Comparison of ENCODE assay signal across 18 cellular contexts in the genomic region with DNA sequence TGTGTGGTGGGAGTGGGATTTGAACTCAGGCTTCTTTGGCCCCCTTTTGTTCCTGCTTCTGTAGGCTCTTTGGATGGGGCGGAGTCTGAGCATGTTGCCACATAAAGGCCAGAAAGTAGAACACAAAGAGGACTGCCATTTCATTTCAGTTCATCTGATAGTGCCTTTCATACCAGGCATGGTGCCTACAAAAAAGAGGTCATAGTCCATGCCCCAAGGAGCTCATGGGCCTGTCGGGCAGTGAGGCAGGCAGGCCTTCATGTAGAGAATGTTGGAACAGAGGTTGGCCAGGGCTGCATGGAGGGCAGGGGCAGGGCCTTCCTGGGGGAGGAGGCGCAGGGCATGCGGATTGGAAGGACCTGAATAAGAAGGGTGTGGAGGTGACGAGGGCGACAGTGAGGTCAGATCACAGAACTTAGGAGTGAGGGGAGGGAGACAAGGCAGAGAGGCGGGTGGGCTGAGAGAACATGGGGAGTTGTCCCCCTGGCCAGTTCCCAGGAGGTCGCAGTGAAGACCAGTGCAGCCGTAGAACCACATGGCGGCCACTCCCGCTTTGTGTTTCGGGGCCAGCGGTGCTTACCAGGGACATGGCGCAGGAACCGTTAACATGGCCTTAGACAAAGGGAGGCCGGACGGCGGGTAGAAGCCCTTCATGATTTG.
"Had no signal": no experiment of that assay in that cellular context is flagged by ENCODE, and none has a peak within 500 bp of the region (broad histone marks: within the 10 kb centered on the region; RNA-seq: fewer than 3 reads in every experiment).

No MANE protein-coding gene starts in this region.

- DNase-seq: activated CD4-positive, alpha-beta T cell treated with anti-CD3 and anti-CD28 coated beads, Interleukin-2, amount 50 U/mL, for 1 hour; activated CD8-positive, alpha-beta memory T cell treated with anti-CD3 and anti-CD28 coated beads for 24 hours; activated naive CD4-positive, alpha-beta T cell; activated naive CD8-positive, alpha-beta T cell treated with anti-CD3 and anti-CD28 coated beads, Interleukin-2, amount 50 U/mL, for 24 hours; aorta; dermis blood vessel endothelial cell; heart right ventricle; left cardiac atrium; occipital lobe; psoas muscle; spleen; stimulated activated CD4-positive, alpha-beta T cell treated with anti-CD3 and anti-CD28 coated beads, Interleukin-1b, Interleukin-23, amount 100 ng/mL, for 48 hours had no signal

- H3K36me3 Mint-ChIP-seq: stimulated activated effector memory CD8-positive, alpha-beta T cell treated with anti-CD3 and anti-CD28 coated beads, Interleukin-12 subunit alpha, Interleukin-12 subunit beta, amount 100 ng/mL, for 72 hours had no signal

- H3K27ac ChIP-seq: gastroesophageal sphincter, heart right ventricle, psoas muscle, spleen, tibial artery, vagina had no signal

- H3K9me3 ChIP-seq: gastroesophageal sphincter, heart right ventricle, psoas muscle, spleen, tibial artery, vagina had no signal

- H3K4me3 ChIP-seq: gastroesophageal sphincter, heart right ventricle, psoas muscle, spleen, tibial artery, vagina had no signal

- H3K27me3 ChIP-seq: gastroesophageal sphincter, heart right ventricle, tibial artery, vagina had no signal

- H3K27ac Mint-ChIP-seq: activated naive CD8-positive, alpha-beta T cell treated with anti-CD3 and anti-CD28 coated beads, Interleukin-2, amount 50 U/mL, for 24 hours; activated T-helper 1 cell treated with anti-CD3 and anti-CD28 coated beads, Interleukin-12 subunit alpha, Interleukin-12 subunit beta, Interleukin-2, Interleukin-4 antibody, amounts not matched to agents 30 ng/mL and 10 ng/mL and 1 ng/mL, durations not matched to agents 14 hours and 24 hours and 36 hours; stimulated activated effector memory CD8-positive, alpha-beta T cell treated with anti-CD3 and anti-CD28 coated beads, Interleukin-12 subunit alpha, Interleukin-12 subunit beta, amount 100 ng/mL, for 72 hours had no signal

- H3K4me3 Mint-ChIP-seq: activated naive CD8-positive, alpha-beta T cell treated with anti-CD3 and anti-CD28 coated beads, Interleukin-2, amount 50 U/mL, for 24 hours; activated T-helper 1 cell treated with anti-CD3 and anti-CD28 coated beads, Interleukin-12 subunit alpha, Interleukin-12 subunit beta, Interleukin-2, Interleukin-4 antibody, amounts not matched to agents 30 ng/mL and 10 ng/mL and 1 ng/mL, durations not matched to agents 14 hours and 24 hours and 36 hours; stimulated activated effector memory CD8-positive, alpha-beta T cell treated with anti-CD3 and anti-CD28 coated beads, Interleukin-12 subunit alpha, Interleukin-12 subunit beta, amount 100 ng/mL, for 72 hours had no signal

- H3K36me3 ChIP-seq: spleen had no signal

- H3K9me3 Mint-ChIP-seq: activated naive CD8-positive, alpha-beta T cell treated with anti-CD3 and anti-CD28 coated beads, Interleukin-2, amount 50 U/mL, for 24 hours; activated T-helper 1 cell treated with anti-CD3 and anti-CD28 coated beads, Interleukin-12 subunit alpha, Interleukin-12 subunit beta, Interleukin-2, Interleukin-4 antibody, amounts not matched to agents 30 ng/mL and 10 ng/mL and 1 ng/mL, durations not matched to agents 14 hours and 24 hours and 36 hours; stimulated activated effector memory CD8-positive, alpha-beta T cell treated with anti-CD3 and anti-CD28 coated beads, Interleukin-12 subunit alpha, Interleukin-12 subunit beta, amount 100 ng/mL, for 72 hours had no signal

- H3K4me1 ChIP-seq: psoas muscle, spleen had no signal

- ATAC-seq: activated CD4-positive, CD25-positive, alpha-beta regulatory T cell treated with anti-CD3 and anti-CD28 coated beads, Interleukin-2, amount 50 U/mL, for 24 hours; activated naive CD8-positive, alpha-beta T cell treated with anti-CD3 and anti-CD28 coated beads, Interleukin-2, amount 50 U/mL, for 24 hours; gastroesophageal sphincter; heart right ventricle; psoas muscle; stimulated activated effector memory CD8-positive, alpha-beta T cell treated with anti-CD3 and anti-CD28 coated beads, Interleukin-12 subunit alpha, Interleukin-12 subunit beta, amount 100 ng/mL, for 72 hours had no signal
